12 cellular contexts compared by ENCODE assay signal in the genomic region with DNA sequence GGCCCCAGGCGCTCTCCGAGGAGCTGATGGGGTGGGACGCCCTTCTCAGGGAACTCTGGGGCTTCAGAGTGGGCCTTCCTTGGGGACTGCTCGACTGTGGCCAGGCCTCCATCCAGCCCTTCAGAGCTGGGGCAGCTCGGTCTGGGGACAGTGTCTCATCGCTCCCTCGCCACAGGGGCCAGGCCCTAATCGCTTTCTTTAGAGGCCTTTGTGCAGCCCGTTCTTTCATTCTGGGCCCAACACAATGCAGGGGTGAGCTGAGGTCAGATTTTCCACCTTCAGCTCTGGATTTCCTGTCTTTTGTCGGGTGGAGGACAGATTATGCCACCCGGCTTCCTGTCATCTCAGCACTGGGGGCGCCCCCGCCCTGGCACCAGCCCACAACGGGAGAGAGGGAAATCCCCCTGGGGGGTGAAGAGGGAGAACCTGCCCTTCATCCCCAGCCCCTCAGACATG. TPM values are rescaled to one million over a fixed set of nuclear protein-coding genes. Genes with fewer than 3 reads are reported as not detected.
DNase-seq lines count a peak whose midpoint lies in the region; ATAC-seq and TF ChIP-seq lines count a peak whose summit lies in the region.
"Had no signal": no experiment of that assay in that cellular context is flagged by ENCODE, and none has a peak within 500 bp of the region (broad histone marks: within the 10 kb centered on the region; RNA-seq: fewer than 3 reads in every experiment).

No MANE protein-coding gene starts in this region.

- TF ChIP-seq POLR2A in upper lobe of left lung (IDR thresholded peaks at IDR 0.05) = no peak

- no peak overlapping the region for H3K27ac ChIP-seq in upper lobe of left lung

- no peak for TF ChIP-seq EP300 in upper lobe of left lung (IDR thresholded peaks at IDR 0.05)

- no peaks in the 10 kb centered on the region for H3K27me3 ChIP-seq in upper lobe of left lung

- DNase-seq in activated naive CD4-positive, alpha-beta T cell treated with Interleukin-2 at 50 U/mL for 16 hours = peak; percentile 45
- DNase-seq in activated naive CD4-positive, alpha-beta T cell (lab: John Stamatoyannopoulos, UW) = no peak
- DNase-seq in activated effector memory CD4-positive, alpha-beta T cell treated with anti-CD3 and anti-CD28 coated beads, Interleukin-2, amount 50 U/mL, for 16 hours = peak; percentile 82
- peak; percentile 27 to 45 for DNase-seq in stimulated activated CD4-positive, alpha-beta T cell treated with anti-CD3 and anti-CD28 coated beads, Interleukin-12 subunit alpha, Interleukin-12 subunit beta, amount 100 ng/mL, for 24 hours (ENCODE audit: low read depth in 2 of 2)
- DNase-seq in upper lobe of left lung (no peak), Ammon's horn (ENCODE audit: low spot score) (no peak)
- DNase-seq: kidney, occipital lobe had no signal

- peaks cover 0 to 13% (median 8%) of the 10 kb centered on the region in 4 donors for H3K4me1 ChIP-seq in upper lobe of left lung

- no peak overlapping the region for H3K4me3 ChIP-seq in upper lobe of left lung

- peak; percentile 42 to 43 for ATAC-seq in upper lobe of left lung (ENCODE audit: low FRiP score in 2 of 2)
- ATAC-seq in HG03095 (IDR thresholded peaks at IDR 0.05; ENCODE audit: unreplicated experiment) = no peak
- ATAC-seq in HG02870 (IDR thresholded peaks at IDR 0.05; ENCODE audit: unreplicated experiment) = no peak
- ATAC-seq: SK-N-SH treated with all-trans-retinoic acid at 6 μM for 48 hours had no signal

- 59 to 69% methylated on average over 9 to 14 of the region's 14 CpGs for WGBS in upper lobe of left lung, 2 donors

- H3K36me3 ChIP-seq in upper lobe of left lung = no peaks in the 10 kb centered on the region

- TF ChIP-seq CTCF in upper lobe of left lung (IDR thresholded peaks at IDR 0.05) = no peak

- H3K9me3 ChIP-seq in upper lobe of left lung = no peaks in the 10 kb centered on the region

RNA-seq across cellular contexts. Expression of gene MYCN, which starts 25.2 kb away (rescaled TPM):
- under 1 TPM in 3 of 6 donors, not detected in 3; 0.20 to 0.67 (median 0.52) TPM for total RNA-seq in upper lobe of left lung
- total RNA-seq: HT1080 had no signal

Comparison
In these comparisons a context has a peak if more than half of its experiments do, and no peak if none do; other contexts are left out.
1. DNase-seq: peak in activated naive CD4-positive, alpha-beta T cell treated with Interleukin-2 at 50 U/mL for 16 hours (single experiment), activated effector memory CD4-positive, alpha-beta T cell treated with anti-CD3 and anti-CD28 coated beads, Interleukin-2, amount 50 U/mL, for 16 hours (single experiment) and stimulated activated CD4-positive, alpha-beta T cell treated with anti-CD3 and anti-CD28 coated beads, Interleukin-12 subunit alpha, Interleukin-12 subunit beta, amount 100 ng/mL, for 24 hours (2 of 2); none in activated naive CD4-positive, alpha-beta T cell (0 of 4), upper lobe of left lung (0 of 2) and Ammon's horn (single experiment).
2. ATAC-seq: peak in upper lobe of left lung (2 of 2); none in HG03095 (single experiment) and HG02870 (single experiment).